8 cellular contexts compared by ENCODE assay signal in genomic region chr3:107524214-107525100, GRCh38. TPM values are rescaled to one million over a fixed set of nuclear protein-coding genes. Genes with fewer than 3 reads are reported as not detected.
DNase-seq lines count a peak whose midpoint lies in the region; ATAC-seq, FAIRE-seq and TF ChIP-seq lines count a peak whose summit lies in the region.

No MANE protein-coding gene starts in this region.

- peaks cover 23% of the 10 kb centered on the region for H3K4me1 Mint-ChIP-seq in activated naive CD8-positive, alpha-beta T cell treated with anti-CD3 and anti-CD28 coated beads, Interleukin-2, amount 10 ng/mL, durations not matched to agents 7 days and 5 days
- H3K4me1 Mint-ChIP-seq in osteocyte (ENCODE audit: unreplicated experiment) = peaks cover 23% of the 10 kb centered on the region

- H3K36me3 ChIP-seq in BJ (ENCODE audit: control insufficient read depth, insufficient read depth, low read length) (no peaks in the 10 kb centered on the region), HEK293 (ENCODE audit: control insufficient read depth in 2 of 2, insufficient read depth in 1 of 2, low read length in 2 of 2) (peaks cover 0 to 24% of the 10 kb centered on the region in 2 experiments; a peak in 2 of 3 replicates)

- no peaks in the 10 kb centered on the region for H3K9me3 ChIP-seq in HEK293 (ENCODE audit: control insufficient read depth, insufficient read depth, low read depth, low read length)

- H3K4me3 ChIP-seq in BJ (ENCODE audit: low read depth, low read length) (peak overlapping the region; percentile 90), HEK293 (ENCODE audit: low read depth, low read length) (peak overlapping the region; percentile 88)

- H3K9me3 Mint-ChIP-seq in activated naive CD8-positive, alpha-beta T cell treated with anti-CD3 and anti-CD28 coated beads, Interleukin-2, amount 10 ng/mL, durations not matched to agents 7 days and 5 days = no peaks in the 10 kb centered on the region
- no peaks in the 10 kb centered on the region for H3K9me3 Mint-ChIP-seq in osteocyte (ENCODE audit: unreplicated experiment)

- H3K36me3 Mint-ChIP-seq in activated naive CD8-positive, alpha-beta T cell treated with anti-CD3 and anti-CD28 coated beads, Interleukin-2, amount 10 ng/mL, durations not matched to agents 7 days and 5 days = peaks cover 11% of the 10 kb centered on the region
- peaks cover 16% of the 10 kb centered on the region for H3K36me3 Mint-ChIP-seq in osteocyte (ENCODE audit: unreplicated experiment)

- no peak for DNase-seq in BJ (ENCODE audit: low read depth)
- peak; percentile 45 for DNase-seq in activated naive CD8-positive, alpha-beta T cell treated with anti-CD3 and anti-CD28 coated beads, Interleukin-2, amount 10 ng/mL, durations not matched to agents 7 days and 5 days
- DNase-seq in cardiac septum (ENCODE audit: low spot score) = peak; percentile 78
- DNase-seq in osteocyte (ENCODE audit: extremely low spot score, unreplicated experiment) = peak; percentile 86
- peak; percentile 53 for DNase-seq in urothelium cell line (ENCODE audit: low spot score)
- DNase-seq in foreskin melanocyte = no peak

- peak overlapping the region; percentile 97 for H3K4me3 Mint-ChIP-seq in activated naive CD8-positive, alpha-beta T cell treated with anti-CD3 and anti-CD28 coated beads, Interleukin-2, amount 10 ng/mL, durations not matched to agents 7 days and 5 days
- peak overlapping the region; percentile 88 for H3K4me3 Mint-ChIP-seq in osteocyte (ENCODE audit: unreplicated experiment)

- POLR2A ChIA-PET in BJ (lab: Charles Lee) = interaction anchor here (0.6 kb wide), 1 partner anchor 95 kb away, joined by 3 read pairs; no protein-coding TSS in a partner anchor
- POLR2A ChIA-PET in HEK293 (lab: Yijun Ruan, JAX) = interaction anchor here (0.7 to 1.6 kb wide), 4 partner anchors 19 to 1065 kb away, joined by 3 to 9 read pairs (median 5); partner anchors contain the start of genes CIP2A and DZIP3
- POLR2A ChIA-PET in activated naive CD8-positive, alpha-beta T cell treated with anti-CD3 and anti-CD28 coated beads, Interleukin-2, amount 10 ng/mL, durations not matched to agents 7 days and 5 days (lab: Charles Lee) = interaction anchor here (0.6 to 1.3 kb wide), 6 partner anchors 74 to 881 kb away, joined by 3 to 12 read pairs (median 3); no protein-coding TSS in a partner anchor

- CTCF ChIA-PET in BJ (lab: Yijun Ruan, JAX) (interaction anchor here (0.7 to 0.8 kb wide), 2 partner anchors 95 to 953 kb away, joined by 4 to 5 read pairs; no protein-coding TSS in a partner anchor), HEK293 (lab: Yijun Ruan, JAX) (interaction anchor here (1.0 kb wide), 1 partner anchor 95 kb away, joined by 4 read pairs; no protein-coding TSS in a partner anchor)

- H3K27ac ChIP-seq in HEK293 (ENCODE audit: extremely low read depth, low read depth, low read length) = peak overlapping the region; percentile 86

- peak overlapping the region; percentile 96 for H3K27ac Mint-ChIP-seq in activated naive CD8-positive, alpha-beta T cell treated with anti-CD3 and anti-CD28 coated beads, Interleukin-2, amount 10 ng/mL, durations not matched to agents 7 days and 5 days
- H3K27ac Mint-ChIP-seq in osteocyte (ENCODE audit: unreplicated experiment) = peak overlapping the region; percentile 94

- H3K27me3 ChIP-seq in BJ (ENCODE audit: control insufficient read depth, insufficient read depth, low read length) = no peaks in the 10 kb centered on the region

- no peak for FAIRE-seq in urothelium cell line (lab: Jason Lieb, UNC)

- ATAC-seq in SK-N-SH treated with all-trans-retinoic acid at 6 μM for 48 hours = peak; percentile 0; the same call in 2 of the 3 replicates
- no peak for ATAC-seq in activated naive CD8-positive, alpha-beta T cell treated with anti-CD3 and anti-CD28 coated beads, Interleukin-2, amount 10 ng/mL, durations not matched to agents 7 days and 5 days (ENCODE audit: low read depth)

- no peaks in the 10 kb centered on the region for H3K27me3 Mint-ChIP-seq in activated naive CD8-positive, alpha-beta T cell treated with anti-CD3 and anti-CD28 coated beads, Interleukin-2, amount 10 ng/mL, durations not matched to agents 7 days and 5 days
- H3K27me3 Mint-ChIP-seq in osteocyte (ENCODE audit: unreplicated experiment) = no peaks in the 10 kb centered on the region

- TF ChIP-seq CTCF in BJ (IDR thresholded peaks at IDR 0.05; ENCODE audit: insufficient read depth, low read depth, low read length) (no peak), HEK293 (tag by site-specific recombination; IDR thresholded peaks at IDR 0.05) (no peak), osteocyte (IDR thresholded peaks at IDR 0.05) (no peak)

- intact Hi-C loops in cardiac septum (cut with DNase I) = loop anchor here (1.0 to 2.0 kb wide), 3 partner anchors 74 to 284 kb away; no protein-coding TSS in a partner anchor

- H3K4me1 ChIP-seq in HEK293 (ENCODE audit: control insufficient read depth, insufficient read depth, low read length) = no peaks in the 10 kb centered on the region

TF ChIP-seq in HEK293, 187 proteins besides CTCF, POLR2A, EP300 and RAD21 (continues in another document):
- no peak for TF ChIP-seq IKZF3 (tag by site-specific recombination; IDR thresholded peaks at IDR 0.05)
- peak; percentile 57; the same call in 1 of the 2 replicates for TF ChIP-seq GLIS2 (tag by site-specific recombination; IDR thresholded peaks at IDR 0.05)
- TF ChIP-seq ZNF324 (tag by site-specific recombination; IDR thresholded peaks at IDR 0.05) = no peak
- TF ChIP-seq, protein P1, sequence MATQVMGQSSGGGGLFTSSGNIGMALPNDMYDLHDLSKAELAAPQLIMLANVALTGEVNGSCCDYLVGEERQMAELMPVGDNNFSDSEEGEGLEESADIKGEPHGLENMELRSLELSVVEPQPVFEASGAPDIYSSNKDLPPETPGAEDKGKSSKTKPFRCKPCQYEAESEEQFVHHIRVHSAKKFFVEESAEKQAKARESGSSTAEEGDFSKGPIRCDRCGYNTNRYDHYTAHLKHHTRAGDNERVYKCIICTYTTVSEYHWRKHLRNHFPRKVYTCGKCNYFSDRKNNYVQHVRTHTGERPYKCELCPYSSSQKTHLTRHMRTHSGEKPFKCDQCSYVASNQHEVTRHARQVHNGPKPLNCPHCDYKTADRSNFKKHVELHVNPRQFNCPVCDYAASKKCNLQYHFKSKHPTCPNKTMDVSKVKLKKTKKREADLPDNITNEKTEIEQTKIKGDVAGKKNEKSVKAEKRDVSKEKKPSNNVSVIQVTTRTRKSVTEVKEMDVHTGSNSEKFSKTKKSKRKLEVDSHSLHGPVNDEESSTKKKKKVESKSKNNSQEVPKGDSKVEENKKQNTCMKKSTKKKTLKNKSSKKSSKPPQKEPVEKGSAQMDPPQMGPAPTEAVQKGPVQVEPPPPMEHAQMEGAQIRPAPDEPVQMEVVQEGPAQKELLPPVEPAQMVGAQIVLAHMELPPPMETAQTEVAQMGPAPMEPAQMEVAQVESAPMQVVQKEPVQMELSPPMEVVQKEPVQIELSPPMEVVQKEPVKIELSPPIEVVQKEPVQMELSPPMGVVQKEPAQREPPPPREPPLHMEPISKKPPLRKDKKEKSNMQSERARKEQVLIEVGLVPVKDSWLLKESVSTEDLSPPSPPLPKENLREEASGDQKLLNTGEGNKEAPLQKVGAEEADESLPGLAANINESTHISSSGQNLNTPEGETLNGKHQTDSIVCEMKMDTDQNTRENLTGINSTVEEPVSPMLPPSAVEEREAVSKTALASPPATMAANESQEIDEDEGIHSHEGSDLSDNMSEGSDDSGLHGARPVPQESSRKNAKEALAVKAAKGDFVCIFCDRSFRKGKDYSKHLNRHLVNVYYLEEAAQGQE (tag by site-specific recombination; IDR thresholded peaks at IDR 0.05) = 0 out of 2 replicates have a peak, but pooled peaks have one; percentile 12
- no peak for TF ChIP-seq ZBTB8A (tag by site-specific recombination; IDR thresholded peaks at IDR 0.05)

TF ChIP-seq in SK-N-SH treated with all-trans-retinoic acid at 6 μM for 48 hours, 23 proteins besides CTCF, POLR2A, EP300 and RAD21 (continues in another document):
- TF ChIP-seq SNAI2 (CRISPR knock-in tag; IDR thresholded peaks at IDR 0.05) = no peak
- no peak for TF ChIP-seq ESRRG (CRISPR knock-in tag; IDR thresholded peaks at IDR 0.05)
- TF ChIP-seq, protein P2, sequence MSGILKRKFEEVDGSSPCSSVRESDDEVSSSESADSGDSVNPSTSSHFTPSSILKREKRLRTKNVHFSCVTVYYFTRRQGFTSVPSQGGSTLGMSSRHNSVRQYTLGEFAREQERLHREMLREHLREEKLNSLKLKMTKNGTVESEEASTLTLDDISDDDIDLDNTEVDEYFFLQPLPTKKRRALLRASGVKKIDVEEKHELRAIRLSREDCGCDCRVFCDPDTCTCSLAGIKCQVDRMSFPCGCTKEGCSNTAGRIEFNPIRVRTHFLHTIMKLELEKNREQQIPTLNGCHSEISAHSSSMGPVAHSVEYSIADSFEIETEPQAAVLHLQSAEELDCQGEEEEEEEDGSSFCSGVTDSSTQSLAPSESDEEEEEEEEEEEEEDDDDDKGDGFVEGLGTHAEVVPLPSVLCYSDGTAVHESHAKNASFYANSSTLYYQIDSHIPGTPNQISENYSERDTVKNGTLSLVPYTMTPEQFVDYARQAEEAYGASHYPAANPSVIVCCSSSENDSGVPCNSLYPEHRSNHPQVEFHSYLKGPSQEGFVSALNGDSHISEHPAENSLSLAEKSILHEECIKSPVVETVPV (CRISPR knock-in tag; IDR thresholded peaks at IDR 0.05) = no peak
- TF ChIP-seq PPARA (CRISPR knock-in tag; IDR thresholded peaks at IDR 0.05; ENCODE audit: borderline replicate concordance) = no peak
- TF ChIP-seq, protein P3, sequence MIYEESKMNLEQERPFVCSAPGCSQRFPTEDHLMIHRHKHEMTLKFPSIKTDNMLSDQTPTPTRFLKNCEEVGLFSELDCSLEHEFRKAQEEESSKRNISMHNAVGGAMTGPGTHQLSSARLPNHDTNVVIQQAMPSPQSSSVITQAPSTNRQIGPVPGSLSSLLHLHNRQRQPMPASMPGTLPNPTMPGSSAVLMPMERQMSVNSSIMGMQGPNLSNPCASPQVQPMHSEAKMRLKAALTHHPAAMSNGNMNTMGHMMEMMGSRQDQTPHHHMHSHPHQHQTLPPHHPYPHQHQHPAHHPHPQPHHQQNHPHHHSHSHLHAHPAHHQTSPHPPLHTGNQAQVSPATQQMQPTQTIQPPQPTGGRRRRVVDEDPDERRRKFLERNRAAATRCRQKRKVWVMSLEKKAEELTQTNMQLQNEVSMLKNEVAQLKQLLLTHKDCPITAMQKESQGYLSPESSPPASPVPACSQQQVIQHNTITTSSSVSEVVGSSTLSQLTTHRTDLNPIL (CRISPR knock-in tag; IDR thresholded peaks at IDR 0.05; ENCODE audit: low read depth) = no peak
- no peak for TF ChIP-seq ISL1 (CRISPR knock-in tag; IDR thresholded peaks at IDR 0.05)
- TF ChIP-seq ZFP3 (CRISPR knock-in tag; IDR thresholded peaks at IDR 0.05) = no peak
- TF ChIP-seq ZNF70 (CRISPR knock-in tag; IDR thresholded peaks at IDR 0.05) = no peak
- no peak for TF ChIP-seq RARB (CRISPR knock-in tag; IDR thresholded peaks at IDR 0.05)

RNA-seq across cellular contexts. Expression of gene BBX, which starts 1.7 kb away (rescaled TPM):
- polyA plus RNA-seq in BJ (2011; rRNA removed) = 45.0 and 47.6 TPM in 2 replicates
- polyA minus RNA-seq in BJ (2011; rRNA and poly(A)+ RNA removed) = 65.7 and 86.6 TPM in 2 replicates
- 10 to 100 TPM; 53.5 to 55.8 TPM for total RNA-seq in activated naive CD8-positive, alpha-beta T cell treated with anti-CD3 and anti-CD28 coated beads, Interleukin-2, amount 10 ng/mL, durations not matched to agents 7 days and 5 days
- 45.3 TPM for total RNA-seq in cardiac septum
- 88.1 and 92.2 TPM in 2 replicates for total RNA-seq in osteocyte

Comparison
In these comparisons a context has a peak if more than half of its experiments do, and no peak if none do; other contexts are left out.
1. DNase-seq: peak in activated naive CD8-positive, alpha-beta T cell treated with anti-CD3 and anti-CD28 coated beads, Interleukin-2, amount 10 ng/mL, durations not matched to agents 7 days and 5 days (single experiment), cardiac septum (single experiment), osteocyte (single experiment) and urothelium cell line (single experiment); none in BJ (single experiment) and foreskin melanocyte (single experiment).